In genomic region chr1:230103341-230104173, GRCh38 we compare ENCODE assay signal across 1 cellular context.
TF ChIP-seq lines count a peak whose summit lies in the region.

No MANE protein-coding gene starts in this region.

TF ChIP-seq in HepG2, 621 proteins besides CTCF, POLR2A, EP300 and RAD21:
- TF ChIP-seq ZNF142 (CRISPR knock-in tag; IDR thresholded peaks at IDR 0.05): no peak
- TF ChIP-seq RBM22 (optimal IDR thresholded peaks at IDR 0.05; ENCODE audit: low read length): no peak
TF ChIP-seq in HepG2: peak in this region for 0.
